ENCODE assay signal across 11 cellular contexts in genomic region chr11:56027354-56027753, GRCh38. TPM values are rescaled to one million over a fixed set of nuclear protein-coding genes. Genes with fewer than 3 reads are reported as not detected.
"Had no signal": no experiment of that assay in that cellular context is flagged by ENCODE, and none has a peak within 500 bp of the region (broad histone marks: within the 10 kb centered on the region; RNA-seq: fewer than 3 reads in every experiment).

Gene OR5AS1, plus strand, starts transcription at chr11:56027654. Its CDS starts 2,765 bp downstream, at chr11:56030419.

- H3K27ac ChIP-seq: HL-60, KMS-11 had no signal

- H3K4me3 ChIP-seq: K562 had no signal

- DNase-seq: IMR-90, KBM-7, KG1 had no signal

- H3K4me2 ChIP-seq: KMS-11 had no signal

- FAIRE-seq: HepG2, HTR-8/SVneo, K562 had no signal

- H3K9ac ChIP-seq: KMS-11 had no signal

RNA-seq across cellular contexts. Expression of gene OR5AS1, which starts in this region (rescaled TPM):
- total RNA-seq: HepG2, HT-29, HT1080, IMR-90, K562 had no signal
- polyA plus RNA-seq: HepG2, IgD-negative memory B cell, IMR-90, K562 had no signal
